ENCODE assay signal across 1 cellular context in genomic region chr17:19519418-19520291, GRCh38. TPM values are rescaled to one million over a fixed set of nuclear protein-coding genes. Genes with fewer than 3 reads are reported as not detected.
"Had no signal": no experiment of that assay in that cellular context is flagged by ENCODE, and none has a peak within 500 bp of the region (broad histone marks: within the 10 kb centered on the region; RNA-seq: fewer than 3 reads in every experiment).

No MANE protein-coding gene starts in this region.

RNA-seq across cellular contexts. Expression of gene SLC47A1, which starts 14.0 kb away (rescaled TPM):
- total RNA-seq: activated CD4-positive, alpha-beta T cell treated with anti-CD3 and anti-CD28 coated beads, Interleukin-2, amount 10 ng/mL, durations not matched to agents 7 days and 5 days had no signal
